In genomic region chr5:159786901-159787691, GRCh38 we compare ENCODE assay signal across 11 cellular contexts.
DNase-seq lines count a peak whose midpoint lies in the region; ATAC-seq and TF ChIP-seq lines count a peak whose summit lies in the region.
"Had no signal": no experiment of that assay in that cellular context is flagged by ENCODE, and none has a peak within 500 bp of the region (broad histone marks: within the 10 kb centered on the region; RNA-seq: fewer than 3 reads in every experiment).

No MANE protein-coding gene starts in this region.

- no peak for ATAC-seq in HG02938 (IDR thresholded peaks at IDR 0.05; ENCODE audit: unreplicated experiment)
- ATAC-seq in GM21619 (IDR thresholded peaks at IDR 0.05; ENCODE audit: unreplicated experiment), result no peak
- ATAC-seq: CD8-positive, alpha-beta T cell had no signal

- H3K9me3 Mint-ChIP-seq in chondrocyte (ENCODE audit: low read depth), result no peaks in the 10 kb centered on the region
- H3K9me3 Mint-ChIP-seq in Calu3 (ENCODE audit: low read depth, unreplicated experiment), result no peaks in the 10 kb centered on the region
- H3K9me3 Mint-ChIP-seq: activated B cell treated with CpG ODN at 0.5 μM for 24 hours; CD8-positive, alpha-beta T cell had no signal

- no peak overlapping the region for H3K9ac ChIP-seq in stomach smooth muscle (ENCODE audit: low read length in 2 of 2)

- CTCF ChIA-PET in Calu3 (lab: Charles Lee), result no interaction called here

- H3K27ac Mint-ChIP-seq in chondrocyte (ENCODE audit: unreplicated experiment), result peak overlapping the region; percentile 72
- H3K27ac Mint-ChIP-seq in Calu3 (ENCODE audit: unreplicated experiment), result no peak overlapping the region
- H3K27ac Mint-ChIP-seq: activated B cell treated with CpG ODN at 0.5 μM for 24 hours; CD8-positive, alpha-beta T cell had no signal

- H3K4me1 Mint-ChIP-seq in chondrocyte (ENCODE audit: low read depth) (peaks cover 46% of the 10 kb centered on the region), Calu3 (ENCODE audit: low read depth, unreplicated experiment) (peaks cover 17% of the 10 kb centered on the region)

- H3K27ac ChIP-seq in stomach smooth muscle (ENCODE audit: low read length), result peak overlapping the region; percentile 24

- H3K4me3 ChIP-seq in stomach smooth muscle (ENCODE audit: low read length in 2 of 2), result no peak overlapping the region

- BruUV-seq in Calu3 (replicated peaks; lab: Mats Ljungman, UMichigan), result no TSS peak

- peaks cover 0 to under 1% of the 10 kb centered on the region in 2 donors for H3K27me3 ChIP-seq in stomach smooth muscle (ENCODE audit: control insufficient read depth in 1 of 2, insufficient read depth in 2 of 2, low read length in 2 of 2)

- H3K36me3 Mint-ChIP-seq in chondrocyte (ENCODE audit: low read depth), result no peaks in the 10 kb centered on the region
- no peaks in the 10 kb centered on the region for H3K36me3 Mint-ChIP-seq in Calu3 (ENCODE audit: insufficient read depth, unreplicated experiment)
- H3K36me3 Mint-ChIP-seq: CD8-positive, alpha-beta T cell had no signal

- H3K4me3 Mint-ChIP-seq in chondrocyte (ENCODE audit: unreplicated experiment), result no peak overlapping the region
- no peak overlapping the region for H3K4me3 Mint-ChIP-seq in Calu3 (ENCODE audit: low read depth, unreplicated experiment)
- H3K4me3 Mint-ChIP-seq: activated B cell treated with CpG ODN at 0.5 μM for 24 hours; CD8-positive, alpha-beta T cell had no signal

- intact Hi-C loops in Calu3 (cut with micrococcal nuclease; ENCODE audit: unreplicated experiment), result no loop called here

- no peaks in the 10 kb centered on the region for H3K9me3 ChIP-seq in stomach smooth muscle (ENCODE audit: control insufficient read depth in 2 of 2, low read length in 2 of 2)

- H3K36me3 ChIP-seq in stomach smooth muscle (ENCODE audit: control insufficient read depth in 2 of 2, insufficient read depth in 2 of 2, low read length in 2 of 2), result no peaks in the 10 kb centered on the region

- TF ChIP-seq CTCF in chondrocyte (IDR thresholded peaks at IDR 0.05), result no peak
- TF ChIP-seq CTCF in Calu3 (IDR thresholded peaks at IDR 0.05; ENCODE audit: unreplicated experiment), result no peak

- DNase-seq in GM04504 (ENCODE audit: low read depth) (peak; percentile 57), chondrocyte (ENCODE audit: low spot score) (no peak), islet precursor cell (peak; percentile 32), Calu3 (no peak), NCI-H128 (lab: John Stamatoyannopoulos, UW; ENCODE audit: unreplicated experiment) (no peak)
- DNase-seq: activated B cell treated with CpG ODN at 0.5 μM for 24 hours; activated T-cell treated with anti-CD3 and anti-CD28 coated beads, Interleukin-2, amount 50 U/mL, for 1 hour; CD8-positive, alpha-beta T cell had no signal

- H3K4me1 ChIP-seq in stomach smooth muscle (ENCODE audit: control insufficient read depth, insufficient read depth, low read length), result peaks cover 3% of the 10 kb centered on the region

- no peaks in the 10 kb centered on the region for H3K27me3 Mint-ChIP-seq in chondrocyte (ENCODE audit: low read depth)
- no peaks in the 10 kb centered on the region for H3K27me3 Mint-ChIP-seq in Calu3 (ENCODE audit: unreplicated experiment)

Comparison
In these comparisons a context has a peak if more than half of its experiments do, and no peak if none do; other contexts are left out.
1. DNase-seq: peak in GM04504 (single experiment) and islet precursor cell (single experiment); none in chondrocyte (single experiment), Calu3 (single experiment) and NCI-H128 (single experiment).